In the genomic region with DNA sequence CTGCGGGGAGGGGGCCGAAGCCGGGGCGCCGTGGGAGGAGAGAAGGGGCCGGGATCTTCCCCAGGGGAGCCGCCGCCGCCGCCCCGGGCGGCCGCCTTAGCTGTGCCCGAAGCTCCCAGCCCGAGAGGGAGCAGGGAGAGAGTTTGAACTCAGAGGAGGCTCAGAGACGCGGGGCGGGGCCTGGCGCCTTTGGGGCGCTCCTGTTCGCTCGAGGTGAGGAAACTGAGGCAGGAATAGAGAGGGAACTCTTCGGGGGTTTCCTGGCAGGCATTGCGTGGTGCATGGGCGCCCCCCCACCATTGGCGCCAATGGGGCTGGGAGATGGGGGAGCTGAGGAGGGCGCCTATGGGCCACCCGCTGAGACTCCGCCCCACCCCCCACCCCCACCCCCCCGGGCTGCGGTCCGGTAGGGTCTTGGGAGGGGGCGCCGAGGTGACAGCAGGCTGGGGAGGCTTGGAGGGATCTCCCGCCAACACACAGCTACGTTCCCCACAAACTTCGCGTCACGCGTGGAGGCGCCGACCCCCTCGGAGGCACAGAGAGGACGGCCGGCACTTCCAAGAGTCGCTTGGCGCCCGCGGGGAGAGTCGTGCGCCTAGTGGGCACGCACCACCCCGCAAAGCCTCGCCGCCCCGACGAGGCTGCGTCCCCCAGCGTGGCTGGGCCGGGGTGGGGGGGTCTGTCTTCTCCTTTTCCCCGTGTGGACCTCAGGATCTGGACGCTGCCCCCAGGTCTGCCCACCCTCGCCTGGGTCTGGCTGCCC, we compare ENCODE assay signal across 1 cellular context.
TF ChIP-seq lines count a peak whose summit lies in the region.

No MANE protein-coding gene starts in this region.

TF ChIP-seq in HepG2, 621 proteins besides CTCF, POLR2A, EP300 and RAD21 (continued from another document and continues in another):
- TF ChIP-seq ZNF547 (CRISPR knock-in tag; IDR thresholded peaks at IDR 0.05) (peak; percentile 46; the same call in 1 of the 2 replicates), NFAT5 (CRISPR knock-in tag; IDR thresholded peaks at IDR 0.05) (no peak), TAF1 (CRISPR knock-in tag; IDR thresholded peaks at IDR 0.05) (peak; percentile 85), ZNF552 (CRISPR knock-in tag; IDR thresholded peaks at IDR 0.05; ENCODE audit: borderline replicate concordance) (0 out of 2 replicates have a peak, but pooled peaks have one; percentile 55), CREB1 (IDR thresholded peaks at IDR 0.05) (peak; percentile 2; the same call in 1 of the 2 replicates), CREB1 (CRISPR knock-in tag; IDR thresholded peaks at IDR 0.05) (no peak), ZNF44 (CRISPR knock-in tag; IDR thresholded peaks at IDR 0.05) (no peak), ZKSCAN8 (CRISPR knock-in tag; IDR thresholded peaks at IDR 0.05; ENCODE audit: borderline replicate concordance) (no peak), SMAD9 (CRISPR knock-in tag; IDR thresholded peaks at IDR 0.05) (no peak), ZNF337 (CRISPR knock-in tag; IDR thresholded peaks at IDR 0.05; ENCODE audit: borderline replicate concordance, low read depth) (no peak), AGO2 (optimal IDR thresholded peaks at IDR 0.05; ENCODE audit: low read depth, low read length) (peak; percentile 99), ZBTB8A (CRISPR knock-in tag; IDR thresholded peaks at IDR 0.05; ENCODE audit: borderline replicate concordance, low read depth) (no peak), ISX (CRISPR knock-in tag; conservative IDR thresholded peaks at IDR 0.05) (no peak), PAXIP1 (CRISPR knock-in tag; conservative IDR thresholded peaks at IDR 0.05) (no peak), E2F1 (CRISPR knock-in tag; IDR thresholded peaks at IDR 0.05) (0 out of 2 replicates have a peak, but pooled peaks have one; percentile 28), ZNF292 (CRISPR knock-in tag; IDR thresholded peaks at IDR 0.05; ENCODE audit: borderline replicate concordance, low read depth) (peak; percentile 17; the same call in 1 of the 2 replicates), HNRNPH1 (optimal IDR thresholded peaks at IDR 0.05; ENCODE audit: low read depth, low read length) (peak; percentile 50), ZFP82 (CRISPR knock-in tag; IDR thresholded peaks at IDR 0.05; ENCODE audit: borderline replicate concordance) (no peak), ATAD3A (CRISPR knock-in tag; IDR thresholded peaks at IDR 0.05) (no peak; the same call in 1 of the 2 replicates), ZNF784 (CRISPR knock-in tag; IDR thresholded peaks at IDR 0.05; ENCODE audit: borderline replicate concordance) (peak; percentile 21; the same call in 1 of the 2 replicates), ATRX (CRISPR knock-in tag; IDR thresholded peaks at IDR 0.05; ENCODE audit: borderline replicate concordance) (no peak), GPN1 (CRISPR knock-in tag; IDR thresholded peaks at IDR 0.05; ENCODE audit: borderline replicate concordance) (no peak)
- TF ChIP-seq, protein P1, sequence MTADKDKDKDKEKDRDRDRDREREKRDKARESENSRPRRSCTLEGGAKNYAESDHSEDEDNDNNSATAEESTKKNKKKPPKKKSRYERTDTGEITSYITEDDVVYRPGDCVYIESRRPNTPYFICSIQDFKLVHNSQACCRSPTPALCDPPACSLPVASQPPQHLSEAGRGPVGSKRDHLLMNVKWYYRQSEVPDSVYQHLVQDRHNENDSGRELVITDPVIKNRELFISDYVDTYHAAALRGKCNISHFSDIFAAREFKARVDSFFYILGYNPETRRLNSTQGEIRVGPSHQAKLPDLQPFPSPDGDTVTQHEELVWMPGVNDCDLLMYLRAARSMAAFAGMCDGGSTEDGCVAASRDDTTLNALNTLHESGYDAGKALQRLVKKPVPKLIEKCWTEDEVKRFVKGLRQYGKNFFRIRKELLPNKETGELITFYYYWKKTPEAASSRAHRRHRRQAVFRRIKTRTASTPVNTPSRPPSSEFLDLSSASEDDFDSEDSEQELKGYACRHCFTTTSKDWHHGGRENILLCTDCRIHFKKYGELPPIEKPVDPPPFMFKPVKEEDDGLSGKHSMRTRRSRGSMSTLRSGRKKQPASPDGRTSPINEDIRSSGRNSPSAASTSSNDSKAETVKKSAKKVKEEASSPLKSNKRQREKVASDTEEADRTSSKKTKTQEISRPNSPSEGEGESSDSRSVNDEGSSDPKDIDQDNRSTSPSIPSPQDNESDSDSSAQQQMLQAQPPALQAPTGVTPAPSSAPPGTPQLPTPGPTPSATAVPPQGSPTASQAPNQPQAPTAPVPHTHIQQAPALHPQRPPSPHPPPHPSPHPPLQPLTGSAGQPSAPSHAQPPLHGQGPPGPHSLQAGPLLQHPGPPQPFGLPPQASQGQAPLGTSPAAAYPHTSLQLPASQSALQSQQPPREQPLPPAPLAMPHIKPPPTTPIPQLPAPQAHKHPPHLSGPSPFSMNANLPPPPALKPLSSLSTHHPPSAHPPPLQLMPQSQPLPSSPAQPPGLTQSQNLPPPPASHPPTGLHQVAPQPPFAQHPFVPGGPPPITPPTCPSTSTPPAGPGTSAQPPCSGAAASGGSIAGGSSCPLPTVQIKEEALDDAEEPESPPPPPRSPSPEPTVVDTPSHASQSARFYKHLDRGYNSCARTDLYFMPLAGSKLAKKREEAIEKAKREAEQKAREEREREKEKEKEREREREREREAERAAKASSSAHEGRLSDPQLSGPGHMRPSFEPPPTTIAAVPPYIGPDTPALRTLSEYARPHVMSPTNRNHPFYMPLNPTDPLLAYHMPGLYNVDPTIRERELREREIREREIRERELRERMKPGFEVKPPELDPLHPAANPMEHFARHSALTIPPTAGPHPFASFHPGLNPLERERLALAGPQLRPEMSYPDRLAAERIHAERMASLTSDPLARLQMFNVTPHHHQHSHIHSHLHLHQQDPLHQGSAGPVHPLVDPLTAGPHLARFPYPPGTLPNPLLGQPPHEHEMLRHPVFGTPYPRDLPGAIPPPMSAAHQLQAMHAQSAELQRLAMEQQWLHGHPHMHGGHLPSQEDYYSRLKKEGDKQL (CRISPR knock-in tag; IDR thresholded peaks at IDR 0.05; ENCODE audit: low read depth) = 0 out of 2 replicates have a peak, but pooled peaks have one; percentile 5
- TF ChIP-seq, protein P2, sequence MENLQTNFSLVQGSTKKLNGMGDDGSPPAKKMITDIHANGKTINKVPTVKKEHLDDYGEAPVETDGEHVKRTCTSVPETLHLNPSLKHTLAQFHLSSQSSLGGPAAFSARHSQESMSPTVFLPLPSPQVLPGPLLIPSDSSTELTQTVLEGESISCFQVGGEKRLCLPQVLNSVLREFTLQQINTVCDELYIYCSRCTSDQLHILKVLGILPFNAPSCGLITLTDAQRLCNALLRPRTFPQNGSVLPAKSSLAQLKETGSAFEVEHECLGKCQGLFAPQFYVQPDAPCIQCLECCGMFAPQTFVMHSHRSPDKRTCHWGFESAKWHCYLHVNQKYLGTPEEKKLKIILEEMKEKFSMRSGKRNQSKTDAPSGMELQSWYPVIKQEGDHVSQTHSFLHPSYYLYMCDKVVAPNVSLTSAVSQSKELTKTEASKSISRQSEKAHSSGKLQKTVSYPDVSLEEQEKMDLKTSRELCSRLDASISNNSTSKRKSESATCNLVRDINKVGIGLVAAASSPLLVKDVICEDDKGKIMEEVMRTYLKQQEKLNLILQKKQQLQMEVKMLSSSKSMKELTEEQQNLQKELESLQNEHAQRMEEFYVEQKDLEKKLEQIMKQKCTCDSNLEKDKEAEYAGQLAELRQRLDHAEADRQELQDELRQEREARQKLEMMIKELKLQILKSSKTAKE (CRISPR knock-in tag; IDR thresholded peaks at IDR 0.05; ENCODE audit: borderline replicate concordance) = peak; percentile 80; the same call in 1 of the 2 replicates
- TF ChIP-seq, protein P3, sequence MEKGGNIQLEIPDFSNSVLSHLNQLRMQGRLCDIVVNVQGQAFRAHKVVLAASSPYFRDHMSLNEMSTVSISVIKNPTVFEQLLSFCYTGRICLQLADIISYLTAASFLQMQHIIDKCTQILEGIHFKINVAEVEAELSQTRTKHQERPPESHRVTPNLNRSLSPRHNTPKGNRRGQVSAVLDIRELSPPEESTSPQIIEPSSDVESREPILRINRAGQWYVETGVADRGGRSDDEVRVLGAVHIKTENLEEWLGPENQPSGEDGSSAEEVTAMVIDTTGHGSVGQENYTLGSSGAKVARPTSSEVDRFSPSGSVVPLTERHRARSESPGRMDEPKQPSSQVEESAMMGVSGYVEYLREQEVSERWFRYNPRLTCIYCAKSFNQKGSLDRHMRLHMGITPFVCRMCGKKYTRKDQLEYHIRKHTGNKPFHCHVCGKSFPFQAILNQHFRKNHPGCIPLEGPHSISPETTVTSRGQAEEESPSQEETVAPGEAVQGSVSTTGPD (CRISPR knock-in tag; IDR thresholded peaks at IDR 0.05) = no peak; the same call in 1 of the 2 replicates
